ENCODE assay signal across 8 cellular contexts in the genomic region with DNA sequence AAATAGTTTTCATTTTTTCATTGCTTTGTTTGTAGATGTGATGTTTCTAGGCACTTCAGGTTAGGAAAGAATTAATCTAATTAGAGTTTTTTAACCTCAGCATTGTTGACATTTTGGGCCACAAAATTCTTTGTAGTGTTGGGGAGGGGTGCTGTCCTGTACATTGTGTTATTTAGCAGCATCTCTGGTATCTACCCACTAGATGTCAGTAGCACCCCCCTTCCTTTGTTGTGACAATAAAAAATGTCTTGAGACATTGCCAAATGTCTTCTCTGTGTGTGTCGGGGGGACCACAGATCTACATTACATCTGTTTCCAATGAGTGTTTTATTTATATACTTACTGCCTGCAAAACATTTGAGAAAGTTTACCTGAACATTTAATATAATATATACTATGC. TPM values are rescaled to one million over a fixed set of nuclear protein-coding genes. Genes with fewer than 3 reads are reported as not detected.
DNase-seq lines count a peak whose midpoint lies in the region; ATAC-seq and TF ChIP-seq lines count a peak whose summit lies in the region.

No MANE protein-coding gene starts in this region.

- no peak for ATAC-seq in GM19328 (IDR thresholded peaks at IDR 0.05; ENCODE audit: unreplicated experiment)
- no peak for ATAC-seq in naive thymus-derived CD4-positive, alpha-beta T cell

- in situ Hi-C loops in GM13976 (cut with MboI; ENCODE audit: low sequenced_read_pairs, unreplicated experiment) (no loop called here), G401 (cut with HindIII; ENCODE audit: low sequenced_read_pairs) (no loop called here)

- H3K27ac ChIP-seq in OCI-LY7 (ENCODE audit: low read depth, low read length, poor library complexity, severe bottlenecking) (no peak overlapping the region), coronary artery (no peak overlapping the region)
- no peak overlapping the region for H3K27ac ChIP-seq in naive thymus-derived CD4-positive, alpha-beta T cell (ENCODE audit: low read depth, low read length)

- no peak overlapping the region for H3K4me3 Mint-ChIP-seq in naive thymus-derived CD4-positive, alpha-beta T cell

- no peak overlapping the region for H3K4me3 ChIP-seq in OCI-LY7 (ENCODE audit: low read depth, low read length, poor library complexity, severe bottlenecking)
- no peak overlapping the region for H3K4me3 ChIP-seq in coronary artery
- H3K4me3 ChIP-seq in naive thymus-derived CD4-positive, alpha-beta T cell (ENCODE audit: low read length): no peak overlapping the region

- CTCF ChIA-PET in OCI-LY7 (lab: Charles Lee; ENCODE audit: unreplicated experiment): no interaction called here
- CTCF ChIA-PET in naive thymus-derived CD4-positive, alpha-beta T cell (lab: Charles Lee): interaction anchor here (0.6 kb wide), 1 partner anchor 313 kb away, joined by 3 read pairs; no protein-coding TSS in a partner anchor

- intact Hi-C loops in OCI-LY7 (cut with micrococcal nuclease; ENCODE audit: unreplicated experiment): no loop called here
- intact Hi-C loops in naive thymus-derived CD4-positive, alpha-beta T cell (cut with micrococcal nuclease): no loop called here

- H3K4me1 Mint-ChIP-seq in naive thymus-derived CD4-positive, alpha-beta T cell: no peaks in the 10 kb centered on the region

- no peak overlapping the region for H3K4me2 ChIP-seq in OCI-LY7 (ENCODE audit: low read length)

- H3K36me3 ChIP-seq in OCI-LY7 (ENCODE audit: insufficient read depth, low read length): no peaks in the 10 kb centered on the region
- no peaks in the 10 kb centered on the region for H3K36me3 ChIP-seq in naive thymus-derived CD4-positive, alpha-beta T cell (ENCODE audit: control insufficient read depth in 2 of 3, insufficient read depth in 3 of 3, low read length in 3 of 3)

- no TSS peak for BruUV-seq in OCI-LY7 (replicated peaks; lab: Mats Ljungman, UMichigan)

- peak; percentile 13 for DNase-seq in A172 (ENCODE audit: low spot score)
- DNase-seq in GM13976 (ENCODE audit: low spot score): peak; percentile 18
- peak; percentile 13 for DNase-seq in OCI-LY7 (ENCODE audit: low spot score)
- DNase-seq in fibroblast of the conjunctiva (ENCODE audit: low read depth): peak; percentile 24
- DNase-seq in coronary artery (ENCODE audit: low spot score): no peak
- DNase-seq in naive thymus-derived CD4-positive, alpha-beta T cell: no peak
- no peak for DNase-seq in G401 (ENCODE audit: low spot score)

- POLR2A ChIA-PET in OCI-LY7 (lab: Charles Lee): no interaction called here
- POLR2A ChIA-PET in naive thymus-derived CD4-positive, alpha-beta T cell (lab: Charles Lee): no interaction called here

- H3K27me3 Mint-ChIP-seq in naive thymus-derived CD4-positive, alpha-beta T cell: peaks cover 0 to 13% (median 4%) of the 10 kb centered on the region in 5 donors

- no peaks in the 10 kb centered on the region for H3K79me2 ChIP-seq in OCI-LY7 (ENCODE audit: insufficient read depth, low read depth, low read length)

- no peaks in the 10 kb centered on the region for H4K20me1 ChIP-seq in OCI-LY7 (ENCODE audit: insufficient read depth, low read length)

- H3K36me3 Mint-ChIP-seq in naive thymus-derived CD4-positive, alpha-beta T cell: no peaks in the 10 kb centered on the region

- H3K9me3 Mint-ChIP-seq in naive thymus-derived CD4-positive, alpha-beta T cell: peaks cover 0 to 14% (median 0%) of the 10 kb centered on the region in 11 donors

- no peaks in the 10 kb centered on the region for H3K9me3 ChIP-seq in OCI-LY7 (ENCODE audit: low read length)
- H3K9me3 ChIP-seq in naive thymus-derived CD4-positive, alpha-beta T cell (ENCODE audit: control insufficient read depth in 2 of 3, low read length in 3 of 3): no peaks in the 10 kb centered on the region

- no peaks in the 10 kb centered on the region for H3K9me2 ChIP-seq in OCI-LY7 (ENCODE audit: insufficient read depth, low read length)

- no peak for TF ChIP-seq CTCF in GM13976 (IDR thresholded peaks at IDR 0.05; ENCODE audit: borderline replicate concordance, control extremely low read depth, extremely low read depth, insufficient read depth, missing control alignments)
- TF ChIP-seq CTCF in OCI-LY7 (conservative IDR thresholded peaks at IDR 0.05; ENCODE audit: low read length): peak; percentile 71
- TF ChIP-seq CTCF in coronary artery (IDR thresholded peaks at IDR 0.05): no peak

- no peaks in the 10 kb centered on the region for H3K27me3 ChIP-seq in naive thymus-derived CD4-positive, alpha-beta T cell (ENCODE audit: control insufficient read depth in 2 of 2, insufficient read depth in 2 of 2, low read length in 2 of 2)

- H3K4me1 ChIP-seq in OCI-LY7 (ENCODE audit: insufficient read depth, low read length, poor library complexity, severe bottlenecking): no peaks in the 10 kb centered on the region
- no peaks in the 10 kb centered on the region for H3K4me1 ChIP-seq in naive thymus-derived CD4-positive, alpha-beta T cell (ENCODE audit: control insufficient read depth in 2 of 2, insufficient read depth in 2 of 2, low read length in 2 of 2)

- no peak overlapping the region for H2AFZ ChIP-seq in OCI-LY7 (ENCODE audit: low read length)

- H3K27ac Mint-ChIP-seq in naive thymus-derived CD4-positive, alpha-beta T cell: no peak overlapping the region

RNA-seq across cellular contexts. Expression of gene EYA4, which starts 45.6 kb away (rescaled TPM):
- 0.02 TPM in 1 of 2 replicates, not detected in the other for total RNA-seq in A172 (2014; rRNA removed; shearing (Covaris generic))
- total RNA-seq in OCI-LY7 (2014; rRNA removed; shearing (Covaris generic)): not detected in 2 replicates
- total RNA-seq in OCI-LY7 (2022): not detected in 2 replicates
- not detected for total RNA-seq in naive thymus-derived CD4-positive, alpha-beta T cell
- polyA plus RNA-seq in naive thymus-derived CD4-positive, alpha-beta T cell: not detected
- total RNA-seq in G401 (2014; rRNA removed; shearing (Covaris generic)): not detected in 2 replicates

Comparison
In these comparisons a context has a peak if more than half of its experiments do, and no peak if none do; other contexts are left out.
1. DNase-seq: peak in A172 (single experiment), GM13976 (single experiment), OCI-LY7 (single experiment) and fibroblast of the conjunctiva (single experiment); none in coronary artery (single experiment), naive thymus-derived CD4-positive, alpha-beta T cell (0 of 9) and G401 (single experiment).